17 cellular contexts compared by ENCODE assay signal in the genomic region with DNA sequence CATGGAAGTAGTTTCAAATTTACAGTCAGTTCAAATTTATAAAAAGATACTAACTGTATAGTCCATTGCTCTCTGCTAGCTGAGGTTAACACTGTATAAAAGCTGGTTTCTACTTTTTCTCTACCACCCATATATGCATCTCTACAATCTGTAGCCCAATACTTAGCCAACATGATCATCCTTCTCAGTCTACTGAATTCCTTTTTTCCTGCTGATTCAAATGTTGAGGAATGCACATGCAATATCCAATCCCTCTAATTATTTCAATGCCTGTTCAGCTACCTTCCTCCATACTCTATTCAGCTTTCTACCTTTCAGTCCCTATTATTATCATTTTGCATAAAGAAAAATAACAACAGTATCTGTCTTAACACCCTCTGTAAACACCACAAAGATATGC. TPM values are rescaled to one million over a fixed set of nuclear protein-coding genes. Genes with fewer than 3 reads are reported as not detected.
A peak's percentile ranks its signal among the peaks of the same experiment; 100 is the strongest.
DNase-seq lines count a peak whose midpoint lies in the region; ATAC-seq and TF ChIP-seq lines count a peak whose summit lies in the region.
"Had no signal": no experiment of that assay in that cellular context is flagged by ENCODE, and none has a peak within 500 bp of the region (broad histone marks: within the 10 kb centered on the region; RNA-seq: fewer than 3 reads in every experiment).

No MANE protein-coding gene starts in this region.

- no peaks in the 10 kb centered on the region for H3K9me3 ChIP-seq in adipocyte (ENCODE audit: control insufficient read depth, low read length)
- H3K9me3 ChIP-seq: Peyer's patch had no signal

- H3K4me2 ChIP-seq in GM23338 = peak overlapping the region; percentile 34; the same call in 1 of the 2 replicates

- H3K4me1 Mint-ChIP-seq in GM23338 = peaks cover 21% of the 10 kb centered on the region
- H3K4me1 Mint-ChIP-seq in activated T-cell treated with anti-CD3 and anti-CD28 coated beads, Interleukin-2, amount 50 U/mL, for 72 hours (ENCODE audit: low read depth) = peaks cover 43% of the 10 kb centered on the region

- H3K36me3 Mint-ChIP-seq in GM23338 (ENCODE audit: low read depth) = no peaks in the 10 kb centered on the region
- no peaks in the 10 kb centered on the region for H3K36me3 Mint-ChIP-seq in activated T-cell treated with anti-CD3 and anti-CD28 coated beads, Interleukin-2, amount 50 U/mL, for 72 hours (ENCODE audit: insufficient read depth in 2 of 2)

- H3K27me3 ChIP-seq in GM23338 (ENCODE audit: insufficient read depth) (no peaks in the 10 kb centered on the region), adipocyte (replicated peaks; ENCODE audit: control insufficient read depth, insufficient read depth, low read length) (no peaks in the 10 kb centered on the region)
- H3K27me3 ChIP-seq: Peyer's patch had no signal

- peaks cover 30% of the 10 kb centered on the region for H4K20me1 ChIP-seq in GM23338 (replicated peaks; ENCODE audit: insufficient read depth)

- no peak overlapping the region for H3K4me3 ChIP-seq in GM23338
- no peak overlapping the region for H3K4me3 ChIP-seq in adipocyte (ENCODE audit: low read length)
- H3K4me3 ChIP-seq in fibroblast of pulmonary artery (replicated peaks; ENCODE audit: low read depth, low read length) = no peak overlapping the region
- H3K4me3 ChIP-seq: Peyer's patch had no signal

- no peaks in the 10 kb centered on the region for H3F3A ChIP-seq in GM23338 (replicated peaks; ENCODE audit: low read depth)

- H3K9me3 Mint-ChIP-seq in GM23338 = no peaks in the 10 kb centered on the region
- no peaks in the 10 kb centered on the region for H3K9me3 Mint-ChIP-seq in activated T-cell treated with anti-CD3 and anti-CD28 coated beads, Interleukin-2, amount 50 U/mL, for 72 hours

- H3K27me3 Mint-ChIP-seq in GM23338 (ENCODE audit: insufficient read depth, low read depth, poor library complexity) = peaks cover 4% of the 10 kb centered on the region
- no peaks in the 10 kb centered on the region for H3K27me3 Mint-ChIP-seq in activated T-cell treated with anti-CD3 and anti-CD28 coated beads, Interleukin-2, amount 50 U/mL, for 72 hours (ENCODE audit: low read depth)

- in situ Hi-C loops in ACHN (cut with HindIII; ENCODE audit: low pct_ligation_motif_present, low pct_unique_long_range_greater_than_20kb, low sequenced_read_pairs) = no loop called here

- H2AFZ ChIP-seq in GM23338 = no peak overlapping the region

- no peak for ATAC-seq in GM23338
- no peak for ATAC-seq in activated T-cell treated with anti-CD3 and anti-CD28 coated beads, Interleukin-2, amount 50 U/mL, for 72 hours (replicated peaks in 1 of 2)
- ATAC-seq: HepG2 had no signal

- no peak for DNase-seq in GM23338 (ENCODE audit: low spot score)
- peak; percentile 51 for DNase-seq in adipocyte (ENCODE audit: low read depth)
- peak; percentile 21 for DNase-seq in fibroblast of pulmonary artery (ENCODE audit: low read depth)
- DNase-seq in ACHN = no peak
- no peak for DNase-seq in activated T-cell treated with anti-CD3 and anti-CD28 coated beads, Interleukin-2, amount 50 U/mL, for 72 hours
- no peak for DNase-seq in retina
- DNase-seq in NCI-H1694 (lab: John Stamatoyannopoulos, UW) = no peak
- DNase-seq: Calu3, DMS79, GDM1, Kasumi-1, NCI-H1930, NCI-H2171, NCI-H510A, Peyer's patch, Right ventricle myocardium superior had no signal

- no peak overlapping the region for H3K9ac ChIP-seq in adipocyte (ENCODE audit: low read length)

- H3K36me3 ChIP-seq in GM23338 (ENCODE audit: insufficient read depth) (no peaks in the 10 kb centered on the region), adipocyte (ENCODE audit: control insufficient read depth, insufficient read depth, low read length, severe bottlenecking) (no peaks in the 10 kb centered on the region)
- H3K36me3 ChIP-seq: Peyer's patch had no signal

- H3K27ac Mint-ChIP-seq in GM23338 = no peak overlapping the region
- H3K27ac Mint-ChIP-seq in activated T-cell treated with anti-CD3 and anti-CD28 coated beads, Interleukin-2, amount 50 U/mL, for 72 hours = no peak overlapping the region

- H3K9me2 ChIP-seq in GM23338 (ENCODE audit: insufficient read depth) = no peaks in the 10 kb centered on the region

- peaks cover 100% of the 10 kb centered on the region for H3K79me2 ChIP-seq in GM23338 (replicated peaks; ENCODE audit: insufficient read depth)

- TF ChIP-seq CTCF in GM23338 (conservative IDR thresholded peaks at IDR 0.05; ENCODE audit: low read depth in 2 of 2) (no peak), fibroblast of pulmonary artery (IDR thresholded peaks at IDR 0.05; ENCODE audit: low read length, missing control alignments) (no peak)

- no peak overlapping the region for H3K27ac ChIP-seq in GM23338 (ENCODE audit: low read depth)
- H3K27ac ChIP-seq: Peyer's patch had no signal

- no peak overlapping the region for H3K4me3 Mint-ChIP-seq in GM23338
- H3K4me3 Mint-ChIP-seq in activated T-cell treated with anti-CD3 and anti-CD28 coated beads, Interleukin-2, amount 50 U/mL, for 72 hours = no peak overlapping the region

- H3K4me1 ChIP-seq in GM23338 (ENCODE audit: insufficient read depth) = peaks cover 11% of the 10 kb centered on the region
- H3K4me1 ChIP-seq in adipocyte (ENCODE audit: control insufficient read depth, insufficient read depth, low read length) = peaks cover 11% of the 10 kb centered on the region

TF ChIP-seq in GM23338, 12 proteins besides CTCF, POLR2A, EP300 and RAD21 (continues in another document):
- TF ChIP-seq POLR2AphosphoS5 (IDR thresholded peaks at IDR 0.05; ENCODE audit: low read depth) = no peak
- no peak for TF ChIP-seq ZNF331 (CRISPR knock-in tag; IDR thresholded peaks at IDR 0.05; ENCODE audit: low read depth)
- TF ChIP-seq, protein P1, sequence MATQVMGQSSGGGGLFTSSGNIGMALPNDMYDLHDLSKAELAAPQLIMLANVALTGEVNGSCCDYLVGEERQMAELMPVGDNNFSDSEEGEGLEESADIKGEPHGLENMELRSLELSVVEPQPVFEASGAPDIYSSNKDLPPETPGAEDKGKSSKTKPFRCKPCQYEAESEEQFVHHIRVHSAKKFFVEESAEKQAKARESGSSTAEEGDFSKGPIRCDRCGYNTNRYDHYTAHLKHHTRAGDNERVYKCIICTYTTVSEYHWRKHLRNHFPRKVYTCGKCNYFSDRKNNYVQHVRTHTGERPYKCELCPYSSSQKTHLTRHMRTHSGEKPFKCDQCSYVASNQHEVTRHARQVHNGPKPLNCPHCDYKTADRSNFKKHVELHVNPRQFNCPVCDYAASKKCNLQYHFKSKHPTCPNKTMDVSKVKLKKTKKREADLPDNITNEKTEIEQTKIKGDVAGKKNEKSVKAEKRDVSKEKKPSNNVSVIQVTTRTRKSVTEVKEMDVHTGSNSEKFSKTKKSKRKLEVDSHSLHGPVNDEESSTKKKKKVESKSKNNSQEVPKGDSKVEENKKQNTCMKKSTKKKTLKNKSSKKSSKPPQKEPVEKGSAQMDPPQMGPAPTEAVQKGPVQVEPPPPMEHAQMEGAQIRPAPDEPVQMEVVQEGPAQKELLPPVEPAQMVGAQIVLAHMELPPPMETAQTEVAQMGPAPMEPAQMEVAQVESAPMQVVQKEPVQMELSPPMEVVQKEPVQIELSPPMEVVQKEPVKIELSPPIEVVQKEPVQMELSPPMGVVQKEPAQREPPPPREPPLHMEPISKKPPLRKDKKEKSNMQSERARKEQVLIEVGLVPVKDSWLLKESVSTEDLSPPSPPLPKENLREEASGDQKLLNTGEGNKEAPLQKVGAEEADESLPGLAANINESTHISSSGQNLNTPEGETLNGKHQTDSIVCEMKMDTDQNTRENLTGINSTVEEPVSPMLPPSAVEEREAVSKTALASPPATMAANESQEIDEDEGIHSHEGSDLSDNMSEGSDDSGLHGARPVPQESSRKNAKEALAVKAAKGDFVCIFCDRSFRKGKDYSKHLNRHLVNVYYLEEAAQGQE (IDR thresholded peaks at IDR 0.05; ENCODE audit: unreplicated experiment) = no peak
- no peak for TF ChIP-seq EZH2 (IDR thresholded peaks at IDR 0.05; ENCODE audit: low read depth, unreplicated experiment)
- no peak for TF ChIP-seq CREB1 (CRISPR knock-in tag; IDR thresholded peaks at IDR 0.05; ENCODE audit: low read depth)
- no peak for TF ChIP-seq JUNB (IDR thresholded peaks at IDR 0.05; ENCODE audit: unreplicated experiment)
- no peak for TF ChIP-seq NANOG (IDR thresholded peaks at IDR 0.05; ENCODE audit: borderline replicate concordance)
- no peak for TF ChIP-seq EZH2phosphoT487 (IDR thresholded peaks at IDR 0.05; ENCODE audit: unreplicated experiment)
- TF ChIP-seq, protein P2, sequence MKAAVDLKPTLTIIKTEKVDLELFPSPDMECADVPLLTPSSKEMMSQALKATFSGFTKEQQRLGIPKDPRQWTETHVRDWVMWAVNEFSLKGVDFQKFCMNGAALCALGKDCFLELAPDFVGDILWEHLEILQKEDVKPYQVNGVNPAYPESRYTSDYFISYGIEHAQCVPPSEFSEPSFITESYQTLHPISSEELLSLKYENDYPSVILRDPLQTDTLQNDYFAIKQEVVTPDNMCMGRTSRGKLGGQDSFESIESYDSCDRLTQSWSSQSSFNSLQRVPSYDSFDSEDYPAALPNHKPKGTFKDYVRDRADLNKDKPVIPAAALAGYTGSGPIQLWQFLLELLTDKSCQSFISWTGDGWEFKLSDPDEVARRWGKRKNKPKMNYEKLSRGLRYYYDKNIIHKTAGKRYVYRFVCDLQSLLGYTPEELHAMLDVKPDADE (IDR thresholded peaks at IDR 0.05) = no peak
- no peak for TF ChIP-seq ZNF114 (CRISPR knock-in tag; IDR thresholded peaks at IDR 0.05)
- TF ChIP-seq STAT1 (IDR thresholded peaks at IDR 0.05; ENCODE audit: unreplicated experiment) = no peak

RNA-seq across cellular contexts. Expression of a gene that starts 15.6 kb away (rescaled TPM):
- 50.9 and 55.7 TPM in 2 replicates for total RNA-seq in GM23338 (2014; rRNA removed; shearing (Covaris generic))
- 26.8 and 30.5 TPM in 2 replicates for polyA plus RNA-seq in GM23338 (2016; fragmentation: Nextera tagmentation; extraction: Ambion mirVana)
- total RNA-seq in activated T-cell treated with anti-CD3 and anti-CD28 coated beads, Interleukin-2, amount 50 U/mL, for 72 hours = 10 to 100 TPM; 23.5 to 27.0 TPM

Comparison
In these comparisons a context has a peak if more than half of its experiments do, and no peak if none do; other contexts are left out.
1. DNase-seq: peak in adipocyte (single experiment) and fibroblast of pulmonary artery (single experiment); none in GM23338 (single experiment), ACHN (single experiment), activated T-cell treated with anti-CD3 and anti-CD28 coated beads, Interleukin-2, amount 50 U/mL, for 72 hours (0 of 2), retina (single experiment) and NCI-H1694 (single experiment).